8 cellular contexts compared by ENCODE assay signal in genomic region chr2:205675861-205676516, GRCh38. TPM values are rescaled to one million over a fixed set of nuclear protein-coding genes. Genes with fewer than 3 reads are reported as not detected.
DNase-seq lines count a peak whose midpoint lies in the region; ATAC-seq and TF ChIP-seq lines count a peak whose summit lies in the region.

No MANE protein-coding gene starts in this region.

- H3K36me3 ChIP-seq in brain microvascular endothelial cell (replicated peaks) (no peaks in the 10 kb centered on the region), left lung (no peaks in the 10 kb centered on the region)

- H3K27me3 ChIP-seq in brain microvascular endothelial cell (replicated peaks) (no peaks in the 10 kb centered on the region), left lung (peaks cover 0 to 9% of the 10 kb centered on the region in 2 donors)

- peaks cover 3% of the 10 kb centered on the region for H3K27me3 Mint-ChIP-seq in HFFc6 (ENCODE audit: insufficient read depth)

- TF ChIP-seq CTCF in HFFc6 (IDR thresholded peaks at IDR 0.05) (peak; percentile 90), brain microvascular endothelial cell (IDR thresholded peaks at IDR 0.05; ENCODE audit: low read depth, low read length, missing control alignments) (peak; percentile 75), left lung (IDR thresholded peaks at IDR 0.05) (peak; percentile 67)

- H3K4me1 ChIP-seq in left lung: peaks cover 0 to 11% of the 10 kb centered on the region in 2 donors

- H3K4me3 ChIP-seq in brain microvascular endothelial cell (ENCODE audit: low read depth, low read length) (peak overlapping the region; percentile 9), left lung (no peak overlapping the region)

- no peaks in the 10 kb centered on the region for H3K9me3 Mint-ChIP-seq in HFFc6

- in situ Hi-C loops in brain microvascular endothelial cell (cut with HindIII; ENCODE audit: low pct_ligation_motif_present, low sequenced_read_pairs): no loop called here

- no peak overlapping the region for H3K4me3 Mint-ChIP-seq in HFFc6

- no peak overlapping the region for H3K27ac Mint-ChIP-seq in HFFc6

- DNase-seq in COLO668 (lab: John Stamatoyannopoulos, UW; ENCODE audit: unreplicated experiment) (peak; percentile 5), HFFc6 (peak; percentile 76), NCI-H69 (lab: John Stamatoyannopoulos, UW) (peak; percentile 75), brain microvascular endothelial cell (no peak), left lung (no peak)
- DNase-seq in activated naive CD4-positive, alpha-beta T cell (lab: John Stamatoyannopoulos, UW): no peak

- peak; percentile 55 for ATAC-seq in left lung
- no peak for ATAC-seq in GM21381 (IDR thresholded peaks at IDR 0.05; ENCODE audit: unreplicated experiment)
- ATAC-seq in GM18520 (IDR thresholded peaks at IDR 0.05; ENCODE audit: unreplicated experiment): no peak

- no peaks in the 10 kb centered on the region for H3K9me3 ChIP-seq in left lung

- intact Hi-C loops in left lung (cut with DNase I): no loop called here

- H3K27ac ChIP-seq in brain microvascular endothelial cell (no peak overlapping the region), left lung (no peak overlapping the region)

- no peaks in the 10 kb centered on the region for H3K36me3 Mint-ChIP-seq in HFFc6 (ENCODE audit: low read depth)

- peaks cover 17% of the 10 kb centered on the region for H3K4me1 Mint-ChIP-seq in HFFc6 (ENCODE audit: low read depth)

RNA-seq across cellular contexts. Expression of gene NRP2, which starts 6.3 kb away (rescaled TPM):
- total RNA-seq in HFFc6 (2021; fragmentation: NEBNext Ultra II Directional; extraction: Animal tissue kit (Norgen Biotek cat#: 25700)): 10 to 100 TPM; 11.8 to 25.1 (median 21.4) TPM
- total RNA-seq in left lung: 100 to 1,000 TPM in 1 of 2 donors, 10 to 100 TPM in 1; 75.7 to 122 TPM

Comparison
In these comparisons a context has a peak if more than half of its experiments do, and no peak if none do; other contexts are left out.
1. DNase-seq: peak in COLO668 (single experiment), HFFc6 (single experiment) and NCI-H69 (single experiment); none in brain microvascular endothelial cell (single experiment), left lung (0 of 2) and activated naive CD4-positive, alpha-beta T cell (0 of 4).
2. Peak in every context shown above with its lines, with median percentiles within 50 percentile points of each other: CTCF ChIP-seq.